ENCODE assay signal across 15 cellular contexts in genomic region chr4:52195882-52196281, GRCh38.
DNase-seq lines count a peak whose midpoint lies in the region; ATAC-seq and TF ChIP-seq lines count a peak whose summit lies in the region.
"Had no signal": no experiment of that assay in that cellular context is flagged by ENCODE, and none has a peak within 500 bp of the region (broad histone marks: within the 10 kb centered on the region; RNA-seq: fewer than 3 reads in every experiment).

No MANE protein-coding gene starts in this region.

- H3K18ac ChIP-seq in mesenchymal stem cell (ENCODE audit: low read depth in 1 of 2, low read length in 2 of 2): no peak overlapping the region

- no peak overlapping the region for H2BK120ac ChIP-seq in mesenchymal stem cell (ENCODE audit: low read depth, low read length)

- ATAC-seq in PC-3: peak; percentile 37; the same call in 1 of the 2 replicates
- no peak for ATAC-seq in HG03442 (IDR thresholded peaks at IDR 0.05; ENCODE audit: unreplicated experiment)
- ATAC-seq in Right ventricle myocardium superior (ENCODE audit: poor library complexity): no peak
- ATAC-seq: GM23338 had no signal

- no peak overlapping the region for H3K4me3 ChIP-seq in PC-3 (ENCODE audit: low read length)
- H3K4me3 ChIP-seq in mesenchymal stem cell (ENCODE audit: insufficient read depth in 1 of 2, low read depth in 1 of 2, low read length in 2 of 2): no peak overlapping the region
- no peak overlapping the region for H3K4me3 ChIP-seq in A673 (ENCODE audit: low read depth, low read length, poor library complexity, severe bottlenecking)
- H3K4me3 ChIP-seq: BLaER1, GM23338 had no signal

- peak; percentile 16 for DNase-seq in PC-3
- DNase-seq in fibroblast of gingiva (ENCODE audit: low read depth): peak; percentile 37
- DNase-seq in mesenchymal stem cell: no peak
- no peak for DNase-seq in NCI-H2107 treated with DMSO at 0.1 percent for 48 hours (lab: John Stamatoyannopoulos, UW; ENCODE audit: unreplicated experiment)
- DNase-seq in A673 (ENCODE audit: low spot score): no peak
- no peak for DNase-seq in Right ventricle myocardium superior
- DNase-seq: CD4-positive, alpha-beta memory T cell; DMS153; DMS79; GDM1; HCEC 1CT had no signal

- no peak overlapping the region for H3K4ac ChIP-seq in mesenchymal stem cell (ENCODE audit: low read depth in 1 of 2, low read length in 2 of 2)

- TF ChIP-seq CTCF in PC-3 (conservative IDR thresholded peaks at IDR 0.05; ENCODE audit: low read depth, low read length) (no peak), A673 (conservative IDR thresholded peaks at IDR 0.05; ENCODE audit: low read depth, low read length) (no peak)

- no peaks in the 10 kb centered on the region for H3K9me3 ChIP-seq in PC-3 (ENCODE audit: low read length)
- no peaks in the 10 kb centered on the region for H3K9me3 ChIP-seq in mesenchymal stem cell (ENCODE audit: control insufficient read depth, low read length)
- no peaks in the 10 kb centered on the region for H3K9me3 ChIP-seq in A673 (ENCODE audit: low read depth, low read length, poor library complexity, severe bottlenecking)
- H3K9me3 ChIP-seq: BLaER1 had no signal

- H3K79me1 ChIP-seq in mesenchymal stem cell (replicated peaks; ENCODE audit: low read length, poor library complexity, severe bottlenecking): no peaks in the 10 kb centered on the region

- H3K36me3 ChIP-seq in PC-3 (ENCODE audit: low read depth, low read length) (no peaks in the 10 kb centered on the region), mesenchymal stem cell (ENCODE audit: control insufficient read depth in 1 of 2, insufficient read depth in 2 of 2, low read depth in 1 of 2, low read length in 2 of 2) (no peaks in the 10 kb centered on the region), A673 (ENCODE audit: insufficient read depth, low read length, poor library complexity, severe bottlenecking) (no peaks in the 10 kb centered on the region)
- H3K36me3 ChIP-seq: BLaER1 had no signal

- H4K91ac ChIP-seq in mesenchymal stem cell (ENCODE audit: low read length): no peak overlapping the region

- BruUV-seq in PC-3 (replicated peaks; lab: Mats Ljungman, UMichigan): no TSS peak
- no TSS peak for BruUV-seq in A673 (replicated peaks; lab: Mats Ljungman, UMichigan)

- no peak overlapping the region for H3K23ac ChIP-seq in mesenchymal stem cell (ENCODE audit: low read length in 2 of 2)

- H4K8ac ChIP-seq in mesenchymal stem cell (ENCODE audit: low read length): no peak overlapping the region

- H2AK5ac ChIP-seq in mesenchymal stem cell (ENCODE audit: low read length, severe bottlenecking): no peak overlapping the region

- POLR2A ChIA-PET in PC-3 (lab: Charles Lee; ENCODE audit: unreplicated experiment): no interaction called here
- POLR2A ChIA-PET in A673 (lab: Charles Lee; ENCODE audit: low non-redundant PET): no interaction called here

- CTCF ChIA-PET in PC-3 (lab: Charles Lee) (no interaction called here), A673 (lab: Charles Lee) (no interaction called here)

- H2BK5ac ChIP-seq in mesenchymal stem cell (ENCODE audit: low read depth, low read length, poor library complexity, severe bottlenecking): no peak overlapping the region

- no peak overlapping the region for H2BK15ac ChIP-seq in mesenchymal stem cell (ENCODE audit: low read depth, poor library complexity, severe bottlenecking)

- H3K27me3 ChIP-seq in PC-3 (ENCODE audit: low read length) (no peaks in the 10 kb centered on the region), mesenchymal stem cell (ENCODE audit: control insufficient read depth in 1 of 2, insufficient read depth in 1 of 2, low read length in 2 of 2) (no peaks in the 10 kb centered on the region), A673 (replicated peaks; ENCODE audit: insufficient read depth, low read depth, low read length, poor library complexity) (no peaks in the 10 kb centered on the region)
- H3K27me3 ChIP-seq: BLaER1 had no signal

- no peaks in the 10 kb centered on the region for H3F3A ChIP-seq in PC-3 (ENCODE audit: low read length, unreplicated experiment)

- H3K79me2 ChIP-seq in PC-3 (ENCODE audit: low read length): no peaks in the 10 kb centered on the region

- H3K4me2 ChIP-seq in PC-3 (ENCODE audit: low read length) (no peak overlapping the region), mesenchymal stem cell (ENCODE audit: low read length, poor library complexity, severe bottlenecking) (no peak overlapping the region)
- H3K4me2 ChIP-seq: BLaER1, GM23338 had no signal

- H3K27ac ChIP-seq in PC-3 (ENCODE audit: low read length) (no peak overlapping the region), mesenchymal stem cell (ENCODE audit: low read length, poor library complexity, severe bottlenecking) (no peak overlapping the region), A673 (ENCODE audit: low read depth, low read length, poor library complexity, severe bottlenecking) (no peak overlapping the region)
- H3K27ac ChIP-seq: BLaER1, HL-60 had no signal

- H3K14ac ChIP-seq in mesenchymal stem cell (ENCODE audit: low read length in 2 of 2): no peak overlapping the region

- no peak overlapping the region for H2BK12ac ChIP-seq in mesenchymal stem cell (ENCODE audit: low read length in 2 of 2)

- H3K9me2 ChIP-seq in PC-3 (replicated peaks; ENCODE audit: low read length): no peaks in the 10 kb centered on the region

- WGBS in mesenchymal stem cell: 76% methylated on average over 3 of the region's 5 CpGs

- intact Hi-C loops in PC-3 (cut with micrococcal nuclease) (no loop called here), A673 (cut with micrococcal nuclease; ENCODE audit: unreplicated experiment) (no loop called here), Right ventricle myocardium superior (cut with DNase I) (no loop called here)

- H4K20me1 ChIP-seq in PC-3 (ENCODE audit: low read length): no peaks in the 10 kb centered on the region
- H4K20me1 ChIP-seq: BLaER1 had no signal

- peaks cover 9% of the 10 kb centered on the region for H3K4me1 ChIP-seq in PC-3 (ENCODE audit: insufficient read depth, low read length)
- peaks cover 6% of the 10 kb centered on the region for H3K4me1 ChIP-seq in mesenchymal stem cell (ENCODE audit: control insufficient read depth, insufficient read depth, low read depth, low read length)
- H3K4me1 ChIP-seq in A673 (ENCODE audit: insufficient read depth, low read length, poor library complexity, severe bottlenecking): peaks cover 43% of the 10 kb centered on the region

- no peak overlapping the region for H3K9ac ChIP-seq in PC-3 (ENCODE audit: low read length)
- H3K9ac ChIP-seq in mesenchymal stem cell (ENCODE audit: low read length): peak overlapping the region; percentile 34
- H3K9ac ChIP-seq: BLaER1 had no signal

- no peak overlapping the region for H2AFZ ChIP-seq in PC-3 (ENCODE audit: low read length)
- no peak overlapping the region for H2AFZ ChIP-seq in mesenchymal stem cell (ENCODE audit: low read depth, low read length)
- H2AFZ ChIP-seq: GM23338 had no signal

Comparison
In these comparisons a context has a peak if more than half of its experiments do, and no peak if none do; other contexts are left out.
1. DNase-seq: peak in PC-3 (single experiment) and fibroblast of gingiva (single experiment); none in mesenchymal stem cell (single experiment), NCI-H2107 treated with DMSO at 0.1 percent for 48 hours (single experiment), A673 (single experiment) and Right ventricle myocardium superior (single experiment).